ENCODE assay signal across 35 cellular contexts in the genomic region with DNA sequence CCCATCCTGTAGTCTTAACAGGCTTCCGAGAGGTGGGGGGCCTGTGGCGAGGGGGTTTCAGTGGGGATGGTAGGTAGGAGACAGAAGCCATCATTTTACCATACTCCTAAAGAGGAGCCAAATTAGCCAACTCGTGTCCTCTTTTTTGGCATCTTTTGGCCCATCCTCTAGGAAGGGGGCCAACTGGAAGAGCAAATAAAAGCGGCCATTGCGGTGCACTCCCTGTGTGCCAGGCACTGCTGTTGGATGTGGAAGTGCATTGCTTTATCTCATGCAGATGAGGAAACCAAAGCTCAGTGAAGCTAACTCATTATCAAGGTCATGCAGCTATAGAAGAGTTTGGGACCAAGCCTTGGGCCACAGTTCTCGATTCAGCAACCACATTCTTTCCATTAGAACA. TPM values are rescaled to one million over a fixed set of nuclear protein-coding genes. Genes with fewer than 3 reads are reported as not detected.
"Had no signal": no experiment of that assay in that cellular context is flagged by ENCODE, and none has a peak within 500 bp of the region (broad histone marks: within the 10 kb centered on the region; RNA-seq: fewer than 3 reads in every experiment).

No MANE protein-coding gene starts in this region.

- H3K27ac ChIP-seq: adrenal gland, body of pancreas, coronary artery, pancreas, prostate gland, sigmoid colon, tibial nerve, VCaP had no signal

- H3K27me3 ChIP-seq: adrenal gland, body of pancreas, dorsolateral prefrontal cortex, heart right ventricle, pancreas, sigmoid colon, tibial nerve had no signal

- H3K36me3 ChIP-seq: prostate gland had no signal

- H3K36me3 Mint-ChIP-seq: activated naive CD8-positive, alpha-beta T cell treated with anti-CD3 and anti-CD28 coated beads for 36 hours had no signal

- ATAC-seq: activated CD4-positive, CD25-positive, alpha-beta regulatory T cell treated with anti-CD3 and anti-CD28 coated beads, Interleukin-2, amount 50 U/mL, for 24 hours; body of pancreas; heart right ventricle; mucosa of descending colon; pancreas had no signal

- H3K4me3 Mint-ChIP-seq: activated CD4-positive, alpha-beta memory T cell treated with anti-CD3 and anti-CD28 coated beads for 36 hours; activated naive CD4-positive, alpha-beta T cell treated with anti-CD3 and anti-CD28 coated beads for 36 hours; activated naive CD8-positive, alpha-beta T cell treated with anti-CD3 and anti-CD28 coated beads for 36 hours; activated T-helper 1 cell treated with anti-CD3 and anti-CD28 coated beads, Interleukin-12 subunit alpha, Interleukin-12 subunit beta, Interleukin-2, Interleukin-4 antibody, amounts not matched to agents 30 ng/mL and 10 ng/mL and 1 ng/mL, durations not matched to agents 14 hours and 24 hours and 36 hours; nephron progenitor cell had no signal

- H3K4me3 ChIP-seq: adrenal gland, body of pancreas, coronary artery, dorsolateral prefrontal cortex, heart right ventricle, lung, mucosa of descending colon, pancreas, prostate gland, sigmoid colon, tibial nerve had no signal

- H3K9me3 ChIP-seq: adrenal gland, body of pancreas, heart right ventricle, mucosa of descending colon, neutrophil, pancreas, prostate gland, sigmoid colon, tibial nerve had no signal

- DNase-seq: activated CD4-positive, alpha-beta memory T cell treated with anti-CD3 and anti-CD28 coated beads for 36 hours; activated CD4-positive, alpha-beta T cell treated with anti-CD3 and anti-CD28 coated beads for 48 hours; activated CD8-positive, alpha-beta memory T cell treated with anti-CD3 and anti-CD28 coated beads, Interleukin-2, amount 50 U/mL, for 4 hours; activated effector memory CD4-positive, alpha-beta T cell treated with anti-CD3 and anti-CD28 coated beads, Interleukin-2, amount 50 U/mL, for 16 hours; activated naive CD4-positive, alpha-beta T cell treated with anti-CD3 and anti-CD28 coated beads for 36 hours; activated naive CD8-positive, alpha-beta T cell treated with anti-CD3 and anti-CD28 coated beads for 36 hours; activated T-cell treated with anti-CD3 and anti-CD28 coated beads, Interleukin-2, amount 50 U/mL, for 1 hour; adrenal gland; body of pancreas; cerebellar nuclear complex; dorsolateral prefrontal cortex; effector memory CD4-positive, alpha-beta T cell; foreskin fibroblast; heart right ventricle; nephron progenitor cell; retina; sigmoid colon; small intestine; stimulated activated CD4-positive, alpha-beta T cell treated with anti-CD3 and anti-CD28 coated beads, Interleukin-1b, Interleukin-23, amount 100 ng/mL, for 48 hours; stimulated activated naive CD4-positive, alpha-beta T cell treated with Interleukin-2 at 50 U/mL for 16 hours had no signal

- FAIRE-seq: pancreas, small intestine, TTC549 had no signal

- H3K27ac Mint-ChIP-seq: activated CD4-positive, alpha-beta memory T cell treated with anti-CD3 and anti-CD28 coated beads for 36 hours; activated naive CD4-positive, alpha-beta T cell treated with anti-CD3 and anti-CD28 coated beads for 36 hours; activated naive CD8-positive, alpha-beta T cell treated with anti-CD3 and anti-CD28 coated beads for 36 hours; activated T-helper 1 cell treated with anti-CD3 and anti-CD28 coated beads, Interleukin-12 subunit alpha, Interleukin-12 subunit beta, Interleukin-2, Interleukin-4 antibody, amounts not matched to agents 30 ng/mL and 10 ng/mL and 1 ng/mL, durations not matched to agents 14 hours and 24 hours and 36 hours; nephron progenitor cell had no signal

- H3K9me3 Mint-ChIP-seq: activated CD4-positive, alpha-beta memory T cell treated with anti-CD3 and anti-CD28 coated beads for 36 hours; activated naive CD4-positive, alpha-beta T cell treated with anti-CD3 and anti-CD28 coated beads for 36 hours; activated naive CD8-positive, alpha-beta T cell treated with anti-CD3 and anti-CD28 coated beads for 36 hours; activated T-helper 1 cell treated with anti-CD3 and anti-CD28 coated beads, Interleukin-12 subunit alpha, Interleukin-12 subunit beta, Interleukin-2, Interleukin-4 antibody, amounts not matched to agents 30 ng/mL and 10 ng/mL and 1 ng/mL, durations not matched to agents 14 hours and 24 hours and 36 hours; nephron progenitor cell had no signal

- H3K27me3 Mint-ChIP-seq: activated CD4-positive, alpha-beta memory T cell treated with anti-CD3 and anti-CD28 coated beads for 36 hours; activated naive CD8-positive, alpha-beta T cell treated with anti-CD3 and anti-CD28 coated beads for 36 hours had no signal

RNA-seq across cellular contexts. Expression of a gene that starts 42.1 kb away (rescaled TPM):
- total RNA-seq: aorta, body of pancreas, glomerular endothelial cell, kidney epithelial cell, mesenteric fat pad, sigmoid colon had no signal
- polyA plus RNA-seq: aorta had no signal
